1 cellular context compared by ENCODE assay signal in the genomic region with DNA sequence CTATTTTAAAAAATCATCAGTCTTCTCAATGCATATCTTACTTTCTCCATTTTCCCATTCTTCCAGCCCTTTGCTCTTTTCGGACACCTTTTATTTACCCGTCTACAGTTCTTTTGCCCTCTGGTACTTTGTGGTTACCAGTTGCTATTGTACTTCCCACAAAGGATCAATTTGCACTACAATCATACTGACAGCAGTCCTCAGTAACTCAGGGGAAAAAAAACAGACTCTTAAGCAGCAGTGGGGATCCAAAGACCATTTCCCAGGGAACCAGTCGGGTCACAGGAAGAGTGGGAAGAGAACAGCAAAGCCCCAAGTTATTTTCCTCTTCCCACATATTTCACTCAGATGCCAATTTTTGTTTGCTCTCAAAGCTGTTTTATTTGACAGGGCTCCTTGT.
TF ChIP-seq lines count a peak whose summit lies in the region.

No MANE protein-coding gene starts in this region.

TF ChIP-seq in GM23338, 12 proteins besides CTCF, POLR2A, EP300 and RAD21:
- TF ChIP-seq CREB1 (CRISPR knock-in tag; IDR thresholded peaks at IDR 0.05; ENCODE audit: low read depth): no peak
- TF ChIP-seq ZNF114 (CRISPR knock-in tag; IDR thresholded peaks at IDR 0.05): no peak
- no peak for TF ChIP-seq NANOG (IDR thresholded peaks at IDR 0.05; ENCODE audit: borderline replicate concordance)
- TF ChIP-seq, protein P1, sequence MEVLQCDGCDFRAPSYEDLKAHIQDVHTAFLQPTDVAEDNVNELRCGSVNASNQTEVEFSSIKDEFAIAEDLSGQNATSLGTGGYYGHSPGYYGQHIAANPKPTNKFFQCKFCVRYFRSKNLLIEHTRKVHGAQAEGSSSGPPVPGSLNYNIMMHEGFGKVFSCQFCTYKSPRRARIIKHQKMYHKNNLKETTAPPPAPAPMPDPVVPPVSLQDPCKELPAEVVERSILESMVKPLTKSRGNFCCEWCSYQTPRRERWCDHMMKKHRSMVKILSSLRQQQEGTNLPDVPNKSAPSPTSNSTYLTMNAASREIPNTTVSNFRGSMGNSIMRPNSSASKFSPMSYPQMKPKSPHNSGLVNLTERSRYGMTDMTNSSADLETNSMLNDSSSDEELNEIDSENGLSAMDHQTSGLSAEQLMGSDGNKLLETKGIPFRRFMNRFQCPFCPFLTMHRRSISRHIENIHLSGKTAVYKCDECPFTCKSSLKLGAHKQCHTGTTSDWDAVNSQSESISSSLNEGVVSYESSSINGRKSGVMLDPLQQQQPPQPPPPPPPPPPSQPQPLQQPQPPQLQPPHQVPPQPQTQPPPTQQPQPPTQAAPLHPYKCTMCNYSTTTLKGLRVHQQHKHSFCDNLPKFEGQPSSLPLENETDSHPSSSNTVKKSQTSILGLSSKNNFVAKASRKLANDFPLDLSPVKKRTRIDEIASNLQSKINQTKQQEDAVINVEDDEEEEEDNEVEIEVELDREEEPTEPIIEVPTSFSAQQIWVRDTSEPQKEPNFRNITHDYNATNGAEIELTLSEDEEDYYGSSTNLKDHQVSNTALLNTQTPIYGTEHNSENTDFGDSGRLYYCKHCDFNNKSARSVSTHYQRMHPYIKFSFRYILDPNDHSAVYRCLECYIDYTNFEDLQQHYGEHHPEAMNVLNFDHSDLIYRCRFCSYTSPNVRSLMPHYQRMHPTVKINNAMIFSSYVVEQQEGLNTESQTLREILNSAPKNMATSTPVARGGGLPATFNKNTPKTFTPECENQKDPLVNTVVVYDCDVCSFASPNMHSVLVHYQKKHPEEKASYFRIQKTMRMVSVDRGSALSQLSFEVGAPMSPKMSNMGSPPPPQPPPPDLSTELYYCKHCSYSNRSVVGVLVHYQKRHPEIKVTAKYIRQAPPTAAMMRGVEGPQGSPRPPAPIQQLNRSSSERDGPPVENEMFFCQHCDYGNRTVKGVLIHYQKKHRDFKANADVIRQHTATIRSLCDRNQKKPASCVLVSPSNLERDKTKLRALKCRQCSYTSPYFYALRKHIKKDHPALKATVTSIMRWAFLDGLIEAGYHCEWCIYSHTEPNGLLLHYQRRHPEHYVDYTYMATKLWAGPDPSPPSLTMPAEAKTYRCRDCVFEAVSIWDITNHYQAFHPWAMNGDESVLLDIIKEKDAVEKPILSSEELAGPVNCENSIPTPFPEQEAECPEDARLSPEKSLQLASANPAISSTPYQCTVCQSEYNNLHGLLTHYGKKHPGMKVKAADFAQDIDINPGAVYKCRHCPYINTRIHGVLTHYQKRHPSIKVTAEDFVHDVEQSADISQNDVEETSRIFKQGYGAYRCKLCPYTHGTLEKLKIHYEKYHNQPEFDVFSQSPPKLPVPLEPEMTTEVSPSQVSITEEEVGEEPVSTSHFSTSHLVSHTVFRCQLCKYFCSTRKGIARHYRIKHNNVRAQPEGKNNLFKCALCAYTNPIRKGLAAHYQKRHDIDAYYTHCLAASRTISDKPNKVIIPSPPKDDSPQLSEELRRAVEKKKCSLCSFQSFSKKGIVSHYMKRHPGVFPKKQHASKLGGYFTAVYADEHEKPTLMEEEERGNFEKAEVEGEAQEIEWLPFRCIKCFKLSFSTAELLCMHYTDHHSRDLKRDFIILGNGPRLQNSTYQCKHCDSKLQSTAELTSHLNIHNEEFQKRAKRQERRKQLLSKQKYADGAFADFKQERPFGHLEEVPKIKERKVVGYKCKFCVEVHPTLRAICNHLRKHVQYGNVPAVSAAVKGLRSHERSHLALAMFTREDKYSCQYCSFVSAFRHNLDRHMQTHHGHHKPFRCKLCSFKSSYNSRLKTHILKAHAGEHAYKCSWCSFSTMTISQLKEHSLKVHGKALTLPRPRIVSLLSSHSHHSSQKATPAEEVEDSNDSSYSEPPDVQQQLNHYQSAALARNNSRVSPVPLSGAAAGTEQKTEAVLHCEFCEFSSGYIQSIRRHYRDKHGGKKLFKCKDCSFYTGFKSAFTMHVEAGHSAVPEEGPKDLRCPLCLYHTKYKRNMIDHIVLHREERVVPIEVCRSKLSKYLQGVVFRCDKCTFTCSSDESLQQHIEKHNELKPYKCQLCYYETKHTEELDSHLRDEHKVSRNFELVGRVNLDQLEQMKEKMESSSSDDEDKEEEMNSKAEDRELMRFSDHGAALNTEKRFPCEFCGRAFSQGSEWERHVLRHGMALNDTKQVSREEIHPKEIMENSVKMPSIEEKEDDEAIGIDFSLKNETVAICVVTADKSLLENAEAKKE (CRISPR knock-in tag; IDR thresholded peaks at IDR 0.05): no peak
- TF ChIP-seq, protein P2, sequence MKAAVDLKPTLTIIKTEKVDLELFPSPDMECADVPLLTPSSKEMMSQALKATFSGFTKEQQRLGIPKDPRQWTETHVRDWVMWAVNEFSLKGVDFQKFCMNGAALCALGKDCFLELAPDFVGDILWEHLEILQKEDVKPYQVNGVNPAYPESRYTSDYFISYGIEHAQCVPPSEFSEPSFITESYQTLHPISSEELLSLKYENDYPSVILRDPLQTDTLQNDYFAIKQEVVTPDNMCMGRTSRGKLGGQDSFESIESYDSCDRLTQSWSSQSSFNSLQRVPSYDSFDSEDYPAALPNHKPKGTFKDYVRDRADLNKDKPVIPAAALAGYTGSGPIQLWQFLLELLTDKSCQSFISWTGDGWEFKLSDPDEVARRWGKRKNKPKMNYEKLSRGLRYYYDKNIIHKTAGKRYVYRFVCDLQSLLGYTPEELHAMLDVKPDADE (IDR thresholded peaks at IDR 0.05): no peak
- TF ChIP-seq EZH2 (IDR thresholded peaks at IDR 0.05; ENCODE audit: low read depth, unreplicated experiment): no peak
- TF ChIP-seq ZNF331 (CRISPR knock-in tag; IDR thresholded peaks at IDR 0.05; ENCODE audit: low read depth): no peak
- no peak for TF ChIP-seq STAT1 (IDR thresholded peaks at IDR 0.05; ENCODE audit: unreplicated experiment)
- no peak for TF ChIP-seq POLR2AphosphoS5 (IDR thresholded peaks at IDR 0.05; ENCODE audit: low read depth)
- TF ChIP-seq, protein P3, sequence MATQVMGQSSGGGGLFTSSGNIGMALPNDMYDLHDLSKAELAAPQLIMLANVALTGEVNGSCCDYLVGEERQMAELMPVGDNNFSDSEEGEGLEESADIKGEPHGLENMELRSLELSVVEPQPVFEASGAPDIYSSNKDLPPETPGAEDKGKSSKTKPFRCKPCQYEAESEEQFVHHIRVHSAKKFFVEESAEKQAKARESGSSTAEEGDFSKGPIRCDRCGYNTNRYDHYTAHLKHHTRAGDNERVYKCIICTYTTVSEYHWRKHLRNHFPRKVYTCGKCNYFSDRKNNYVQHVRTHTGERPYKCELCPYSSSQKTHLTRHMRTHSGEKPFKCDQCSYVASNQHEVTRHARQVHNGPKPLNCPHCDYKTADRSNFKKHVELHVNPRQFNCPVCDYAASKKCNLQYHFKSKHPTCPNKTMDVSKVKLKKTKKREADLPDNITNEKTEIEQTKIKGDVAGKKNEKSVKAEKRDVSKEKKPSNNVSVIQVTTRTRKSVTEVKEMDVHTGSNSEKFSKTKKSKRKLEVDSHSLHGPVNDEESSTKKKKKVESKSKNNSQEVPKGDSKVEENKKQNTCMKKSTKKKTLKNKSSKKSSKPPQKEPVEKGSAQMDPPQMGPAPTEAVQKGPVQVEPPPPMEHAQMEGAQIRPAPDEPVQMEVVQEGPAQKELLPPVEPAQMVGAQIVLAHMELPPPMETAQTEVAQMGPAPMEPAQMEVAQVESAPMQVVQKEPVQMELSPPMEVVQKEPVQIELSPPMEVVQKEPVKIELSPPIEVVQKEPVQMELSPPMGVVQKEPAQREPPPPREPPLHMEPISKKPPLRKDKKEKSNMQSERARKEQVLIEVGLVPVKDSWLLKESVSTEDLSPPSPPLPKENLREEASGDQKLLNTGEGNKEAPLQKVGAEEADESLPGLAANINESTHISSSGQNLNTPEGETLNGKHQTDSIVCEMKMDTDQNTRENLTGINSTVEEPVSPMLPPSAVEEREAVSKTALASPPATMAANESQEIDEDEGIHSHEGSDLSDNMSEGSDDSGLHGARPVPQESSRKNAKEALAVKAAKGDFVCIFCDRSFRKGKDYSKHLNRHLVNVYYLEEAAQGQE (IDR thresholded peaks at IDR 0.05; ENCODE audit: unreplicated experiment): no peak
- no peak for TF ChIP-seq EZH2phosphoT487 (IDR thresholded peaks at IDR 0.05; ENCODE audit: unreplicated experiment)
- TF ChIP-seq JUNB (IDR thresholded peaks at IDR 0.05; ENCODE audit: unreplicated experiment): no peak
